20 cellular contexts compared by ENCODE assay signal in genomic region chr18:8176105-8176504, GRCh38.
DNase-seq lines count a peak whose midpoint lies in the region; ATAC-seq and TF ChIP-seq lines count a peak whose summit lies in the region.
"Had no signal": no experiment of that assay in that cellular context is flagged by ENCODE, and none has a peak within 500 bp of the region (broad histone marks: within the 10 kb centered on the region; RNA-seq: fewer than 3 reads in every experiment).

No MANE protein-coding gene starts in this region.

- H3K27me3 ChIP-seq in adrenal gland (no peaks in the 10 kb centered on the region), heart right ventricle (no peaks in the 10 kb centered on the region), psoas muscle (ENCODE audit: insufficient read depth in 3 of 3, low read length in 2 of 3) (no peaks in the 10 kb centered on the region)
- H3K27me3 ChIP-seq: hepatocyte, suprapubic skin, uterus had no signal

- intact Hi-C loops in adrenal gland (cut with DNase I), result no loop called here
- intact Hi-C loops in heart right ventricle (cut with DNase I), result loop anchor here in 1 of 10 donors (10.0 kb wide), 1 partner anchor 79 kb away; no protein-coding TSS in a partner anchor
- intact Hi-C loops in psoas muscle (cut with DNase I), result no loop called here

- H3K4me3 ChIP-seq in adrenal gland (no peak overlapping the region), heart right ventricle (no peak overlapping the region), psoas muscle (no peak overlapping the region)
- H3K4me3 ChIP-seq: GM23338, hepatocyte, suprapubic skin, uterus had no signal

- WGBS in adrenal gland, 4 donors, result 23 to 31% (median 26%) methylated on average over 3 of the region's 3 CpGs
- WGBS in heart right ventricle, 2 donors, result 20% methylated on average over 3 of the region's 3 CpGs
- 18 to 26% (median 21%) methylated on average over 3 of the region's 3 CpGs for WGBS in psoas muscle, 3 donors

- TF ChIP-seq CTCF in adrenal gland (IDR thresholded peaks at IDR 0.05) (no peak), heart right ventricle (IDR thresholded peaks at IDR 0.05) (no peak), psoas muscle (IDR thresholded peaks at IDR 0.05) (no peak)

- H3K27ac ChIP-seq in adrenal gland (peak overlapping the region in 3 of 5 donors; percentile 50 to 69 (median 58)), heart right ventricle (peak overlapping the region in 8 of 10 donors; percentile 13 to 60 (median 55)), psoas muscle (no peak overlapping the region)
- H3K27ac ChIP-seq: C4-2B, hepatocyte, suprapubic skin, VCaP had no signal

- DNase-seq in COLO829 (ENCODE audit: low spot score) (peak; percentile 84), adrenal gland (peak in 1 of 7 donors; percentile 15), heart right ventricle (no peak), psoas muscle (no peak), glomerular visceral epithelial cell (ENCODE audit: extremely low spot score) (no peak), HCEC 1CT (no peak), NCI-H128 (lab: John Stamatoyannopoulos, UW; ENCODE audit: unreplicated experiment) (no peak)
- DNase-seq: activated CD4-positive, alpha-beta T cell treated with anti-CD3 and anti-CD28 coated beads, Interleukin-2, amount 10 ng/mL, durations not matched to agents 24 days and 14 days; Karpas-422; NCI-H1048; NCI-H2029; NCI-H446; T-helper 2 cell; uterus had no signal

- no peak for TF ChIP-seq POLR2A in adrenal gland (IDR thresholded peaks at IDR 0.05)

- peak in 4 of 8 donors; percentile 48 to 63 (median 52) for ATAC-seq in heart right ventricle
- peak in 3 of 4 donors; percentile 40 to 65 (median 63) for ATAC-seq in psoas muscle
- no peak for ATAC-seq in HG02884 (IDR thresholded peaks at IDR 0.05; ENCODE audit: unreplicated experiment)

- H3K9me3 ChIP-seq in adrenal gland (replicated peaks in 1 of 3) (no peaks in the 10 kb centered on the region), heart right ventricle (no peaks in the 10 kb centered on the region), psoas muscle (no peaks in the 10 kb centered on the region)
- H3K9me3 ChIP-seq: suprapubic skin, uterus had no signal

- H3K36me3 ChIP-seq in adrenal gland (replicated peaks in 1 of 2) (no peaks in the 10 kb centered on the region), heart right ventricle (no peaks in the 10 kb centered on the region), psoas muscle (ENCODE audit: insufficient read depth in 1 of 2, low read depth in 1 of 2) (no peaks in the 10 kb centered on the region)
- H3K36me3 ChIP-seq: suprapubic skin, uterus had no signal

- H3K4me1 ChIP-seq in adrenal gland (replicated peaks in 1 of 2) (peaks cover 18 to 25% of the 10 kb centered on the region in 2 donors), heart right ventricle (peaks cover 4 to 44% (median 31%) of the 10 kb centered on the region in 9 donors), psoas muscle (peaks cover 31% of the 10 kb centered on the region)
